Comparison of ENCODE assay signal across 8 cellular contexts in the genomic region with DNA sequence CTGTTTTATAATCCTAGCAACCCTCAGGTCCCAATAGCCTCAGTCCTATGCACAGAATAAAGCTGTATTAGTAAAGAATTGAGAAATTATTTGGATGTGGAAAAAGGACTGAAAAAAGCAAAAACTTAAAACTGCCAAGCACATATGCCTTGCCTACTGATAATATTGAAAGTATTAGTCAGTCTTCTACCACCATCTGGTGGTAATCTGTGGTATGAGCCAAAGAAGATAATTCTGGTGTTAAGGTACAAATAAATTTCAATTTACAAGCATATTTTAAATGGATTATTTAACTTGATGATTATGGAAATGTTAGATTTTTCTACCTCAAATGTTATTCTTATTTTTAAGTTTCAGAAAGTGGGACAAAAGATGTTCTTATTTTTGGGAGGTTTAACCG.
DNase-seq lines count a peak whose midpoint lies in the region; ATAC-seq, FAIRE-seq and TF ChIP-seq lines count a peak whose summit lies in the region.

No MANE protein-coding gene starts in this region.

- no peak overlapping the region for H2BK120ac ChIP-seq in mesendoderm (ENCODE audit: low read depth, low read length)

- H3K36me3 ChIP-seq in mesendoderm (ENCODE audit: control insufficient read depth, insufficient read depth, low read length), result no peaks in the 10 kb centered on the region
- no peaks in the 10 kb centered on the region for H3K36me3 ChIP-seq in ovary

- H3K23ac ChIP-seq in mesendoderm (ENCODE audit: low read length), result no peak overlapping the region

- no peak overlapping the region for H3K9ac ChIP-seq in mesendoderm (ENCODE audit: low read length)

- peak; percentile 2 for DNase-seq in NCI-H2171 (lab: John Stamatoyannopoulos, UW)
- peak; percentile 51 to 69 for DNase-seq in cardiac fibroblast (ENCODE audit: low read depth in 2 of 2)
- peak; percentile 42 for DNase-seq in mesendoderm
- no peak for DNase-seq in ovary
- no peak for DNase-seq in stimulated activated naive CD4-positive, alpha-beta T cell (lab: John Stamatoyannopoulos, UW)

- H4K8ac ChIP-seq in mesendoderm (ENCODE audit: low read depth, low read length), result no peak overlapping the region

- ATAC-seq in HG02885 (IDR thresholded peaks at IDR 0.05; ENCODE audit: poor library complexity, unreplicated experiment), result peak; percentile 89

- H2BK15ac ChIP-seq in mesendoderm (replicated peaks; ENCODE audit: low read depth), result no peak overlapping the region

- no peak overlapping the region for H2AK5ac ChIP-seq in mesendoderm (ENCODE audit: low read length)

- no peak for TF ChIP-seq EP300 in ovary (IDR thresholded peaks at IDR 0.05)

- TF ChIP-seq CTCF in GM12873 (IDR thresholded peaks at IDR 0.05; ENCODE audit: insufficient read depth, low read depth, low read length, missing control alignments) (peak; percentile 47), cardiac fibroblast (IDR thresholded peaks at IDR 0.05; ENCODE audit: low read depth, low read length) (peak; percentile 61), ovary (IDR thresholded peaks at IDR 0.05) (peak in 1 of 3 donors; percentile 30)

- H3K4me3 ChIP-seq in cardiac fibroblast (replicated peaks in 1 of 2; ENCODE audit: low read depth in 2 of 2, low read length in 2 of 2), result no peak overlapping the region
- H3K4me3 ChIP-seq in mesendoderm (ENCODE audit: low read length), result no peak overlapping the region
- H3K4me3 ChIP-seq in ovary, result no peak overlapping the region

- H3K18ac ChIP-seq in mesendoderm (ENCODE audit: low read length), result no peak overlapping the region

- H3K56ac ChIP-seq in mesendoderm (ENCODE audit: low read length), result no peak overlapping the region

- no peak overlapping the region for H4K5ac ChIP-seq in mesendoderm (ENCODE audit: low read length)

- no peaks in the 10 kb centered on the region for H3K79me1 ChIP-seq in mesendoderm (ENCODE audit: low read length)

- H2BK5ac ChIP-seq in mesendoderm (ENCODE audit: low read length), result no peak overlapping the region

- no peak overlapping the region for H3K4me2 ChIP-seq in mesendoderm (ENCODE audit: low read length)

- H3K27ac ChIP-seq in mesendoderm (ENCODE audit: low read depth, low read length) (no peak overlapping the region), ovary (no peak overlapping the region)

- peak; percentile 98 for FAIRE-seq in A204.1 (lab: Jason Lieb, UNC)

- H3K27me3 ChIP-seq in mesendoderm (ENCODE audit: insufficient read depth, low read length, poor library complexity) (no peaks in the 10 kb centered on the region), ovary (no peaks in the 10 kb centered on the region)

- intact Hi-C loops in ovary (cut with DNase I), result no loop called here

- TF ChIP-seq POLR2A in ovary (IDR thresholded peaks at IDR 0.05), result no peak

- no CpG with 5 or more reads among the region's 1 CpG for WGBS in mesendoderm (ENCODE audit: extremely low coverage, insufficient coverage, low lambda C conversion rate)
- 80 to 88% (median 88%) methylated on average over 1 of the region's 1 CpG for whole genome bisulfite sequencing in ovary, 3 donors

- no peak overlapping the region for H3K4ac ChIP-seq in mesendoderm (ENCODE audit: low read depth, low read length)

- no peaks in the 10 kb centered on the region for H3K9me3 ChIP-seq in ovary

- H3K79me2 ChIP-seq in mesendoderm (ENCODE audit: control insufficient read depth, insufficient read depth, low read length), result no peaks in the 10 kb centered on the region

- H3K4me1 ChIP-seq in mesendoderm (ENCODE audit: control insufficient read depth, low read depth, low read length), result no peaks in the 10 kb centered on the region
- H3K4me1 ChIP-seq in ovary (ENCODE audit: insufficient read depth), result no peaks in the 10 kb centered on the region

Comparison
In these comparisons a context has a peak if more than half of its experiments do, and no peak if none do; other contexts are left out.
1. DNase-seq: peak in NCI-H2171 (single experiment), cardiac fibroblast (2 of 2) and mesendoderm (single experiment); none in ovary (0 of 5) and stimulated activated naive CD4-positive, alpha-beta T cell (0 of 6).